Comparison of ENCODE assay signal across 20 cellular contexts in genomic region chr15:100082761-100083402, GRCh38.
A peak's percentile ranks its signal among the peaks of the same experiment; 100 is the strongest.
DNase-seq lines count a peak whose midpoint lies in the region; ATAC-seq, FAIRE-seq and TF ChIP-seq lines count a peak whose summit lies in the region.
"Had no signal": no experiment of that assay in that cellular context is flagged by ENCODE, and none has a peak within 500 bp of the region (broad histone marks: within the 10 kb centered on the region; RNA-seq: fewer than 3 reads in every experiment).

No MANE protein-coding gene starts in this region.

- H3K9ac ChIP-seq in HepG2 (ENCODE audit: insufficient read depth, low read depth, low read length) (no peak overlapping the region), smooth muscle cell (ENCODE audit: low read depth) (peak overlapping the region; percentile 28)
- H3K9ac ChIP-seq: GM23248, KMS-11 had no signal

- intact Hi-C loops in HepG2 (cut with micrococcal nuclease; ENCODE audit: unreplicated experiment) (no loop called here), stomach (cut with DNase I; ENCODE audit: low total_unique reads) (no loop called here)

- no peak for FAIRE-seq in HepG2 (lab: Jason Lieb, UNC)
- FAIRE-seq: GM12878 had no signal

- in situ Hi-C loops in HepG2 (cut with HindIII; ENCODE audit: extremely low pct_ligation_motif_present, low pct_unique_long_range_greater_than_20kb) = no loop called here

- peak; percentile 18 for DNase-seq in activated CD8-positive, alpha-beta memory T cell treated with anti-CD3 and anti-CD28 coated beads, Interleukin-2, amount 50 U/mL, for 48 hours
- DNase-seq in activated CD8-positive, alpha-beta memory T cell treated with anti-CD3 and anti-CD28 coated beads, Interleukin-2, amount 50 U/mL, for 4 hours = no peak
- DNase-seq in ecto neural progenitor cell (ENCODE audit: low spot score) (peak; percentile 33), HepG2 (ENCODE audit: low spot score) (no peak), smooth muscle cell (lab: John Stamatoyannopoulos, UW; ENCODE audit: unreplicated experiment) (no peak), stomach (no peak), hepatocyte (ENCODE audit: low spot score) (no peak), inferior parietal cortex (ENCODE audit: extremely low spot score) (no peak)
- DNase-seq: 8988T, Caco-2, DMS79, GM23248, MM.1S, NCI-H1105, NCI-H187, NCI-H446 treated with DMSO at 0.1 percent for 48 hours, NCI-H748 treated with DMSO at 0.1 percent for 48 hours, PC-9 had no signal

- POLR2A ChIA-PET in HepG2 (lab: Yijun Ruan, JAX) = no interaction called here

- TF ChIP-seq CTCF in HepG2 (CRISPR knock-in tag; IDR thresholded peaks at IDR 0.05) = no peak
- TF ChIP-seq CTCF in smooth muscle cell (IDR thresholded peaks at IDR 0.05; ENCODE audit: borderline replicate concordance, insufficient read depth, poor library complexity, severe bottlenecking) = no peak
- no peak for TF ChIP-seq CTCF in stomach (IDR thresholded peaks at IDR 0.05)
- TF ChIP-seq CTCF in hepatocyte (IDR thresholded peaks at IDR 0.05; ENCODE audit: poor library complexity) = no peak

- no peaks in the 10 kb centered on the region for H4K20me1 ChIP-seq in HepG2 (ENCODE audit: insufficient read depth, low read length)
- H4K20me1 ChIP-seq in smooth muscle cell (ENCODE audit: low read depth) = no peaks in the 10 kb centered on the region
- no peaks in the 10 kb centered on the region for H4K20me1 ChIP-seq in hepatocyte (ENCODE audit: insufficient read depth, poor library complexity, severe bottlenecking)

- no peaks in the 10 kb centered on the region for H3K9me3 ChIP-seq in HepG2 (ENCODE audit: low read length)
- no peaks in the 10 kb centered on the region for H3K9me3 ChIP-seq in smooth muscle cell (replicated peaks; ENCODE audit: low read depth)
- H3K9me3 ChIP-seq in stomach = no peaks in the 10 kb centered on the region
- no peaks in the 10 kb centered on the region for H3K9me3 ChIP-seq in hepatocyte (ENCODE audit: low read depth)
- H3K9me3 ChIP-seq: Caco-2 had no signal

- H3K4me2 ChIP-seq in HepG2 (ENCODE audit: low read depth, low read length) (no peak overlapping the region), smooth muscle cell (peak overlapping the region; percentile 24), hepatocyte (no peak overlapping the region)
- H3K4me2 ChIP-seq: KMS-11, PC-9 had no signal

- H3K4me1 ChIP-seq in HepG2 (ENCODE audit: insufficient read depth, low read length) = no peaks in the 10 kb centered on the region
- H3K4me1 ChIP-seq in smooth muscle cell (ENCODE audit: low read depth) = peaks cover 9% of the 10 kb centered on the region
- H3K4me1 ChIP-seq in stomach = no peaks in the 10 kb centered on the region
- no peaks in the 10 kb centered on the region for H3K4me1 ChIP-seq in hepatocyte (ENCODE audit: insufficient read depth)
- H3K4me1 ChIP-seq: Caco-2 had no signal

- no peaks in the 10 kb centered on the region for H3K9me2 ChIP-seq in hepatocyte (replicated peaks; ENCODE audit: insufficient read depth)

- BruUV-seq in HepG2 (replicated peaks; lab: Mats Ljungman, UMichigan) = no TSS peak

- H3K4me3 ChIP-seq in HepG2 (replicated peaks in 1 of 3; ENCODE audit: insufficient read depth in 1 of 3, low read depth in 2 of 3, low read length in 3 of 3) = no peak overlapping the region
- H3K4me3 ChIP-seq in smooth muscle cell = no peak overlapping the region
- no peak overlapping the region for H3K4me3 ChIP-seq in stomach
- no peak overlapping the region for H3K4me3 ChIP-seq in hepatocyte
- H3K4me3 ChIP-seq: GM12878, GM23248, PC-9 had no signal

- CTCF ChIA-PET in HepG2 (lab: Yijun Ruan, JAX; ENCODE audit: low intra/inter-chr PET ratio, low total read pairs) = no interaction called here

- WGBS in HepG2 (ENCODE audit: low lambda C conversion rate) = 57% methylated on average over 7 of the region's 7 CpGs
- 63% methylated on average over 7 of the region's 7 CpGs for WGBS in smooth muscle cell (ENCODE audit: low lambda C conversion rate)
- WGBS in stomach, 5 donors = 60 to 80% (median 70%) methylated on average over 7 of the region's 7 CpGs
- WGBS in hepatocyte (ENCODE audit: low lambda C conversion rate, missing lambda C conversion rate) = 89% methylated on average over 7 of the region's 7 CpGs

- H3K27ac ChIP-seq in HepG2 (ENCODE audit: extremely low read length, insufficient read depth, low read length) (no peak overlapping the region), smooth muscle cell (ENCODE audit: low read depth) (peak overlapping the region; percentile 42), stomach (no peak overlapping the region), hepatocyte (no peak overlapping the region)
- H3K27ac ChIP-seq: GM23248, KMS-11, PC-9 had no signal

- TF ChIP-seq EP300 in HepG2 (IDR thresholded peaks at IDR 0.05; ENCODE audit: low read depth in 2 of 2, low read length in 2 of 2) (no peak), HepG2 (CRISPR knock-in tag; IDR thresholded peaks at IDR 0.05; ENCODE audit: borderline replicate concordance) (no peak), stomach (IDR thresholded peaks at IDR 0.05) (no peak)

- H3F3A ChIP-seq in smooth muscle cell (ENCODE audit: low read depth) = no peaks in the 10 kb centered on the region

- no peak for TF ChIP-seq POLR2A in HepG2 (IDR thresholded peaks at IDR 0.05; ENCODE audit: insufficient read depth in 1 of 2, low read depth in 2 of 2, low read length in 2 of 2)
- no peak for TF ChIP-seq POLR2A in stomach (IDR thresholded peaks at IDR 0.05)

- H2AFZ ChIP-seq in HepG2 (ENCODE audit: low read length) (no peak overlapping the region), smooth muscle cell (ENCODE audit: low read depth) (no peak overlapping the region), hepatocyte (no peak overlapping the region)
- H2AFZ ChIP-seq: GM23248, PC-9 had no signal

- H3K79me2 ChIP-seq in HepG2 (ENCODE audit: insufficient read depth, low read length) (no peaks in the 10 kb centered on the region), smooth muscle cell (ENCODE audit: low read depth) (no peaks in the 10 kb centered on the region), hepatocyte (no peaks in the 10 kb centered on the region)

- H3K27me3 ChIP-seq in HepG2 (ENCODE audit: control insufficient read depth in 1 of 2, insufficient read depth in 2 of 2, low read length in 2 of 2) (no peaks in the 10 kb centered on the region), smooth muscle cell (ENCODE audit: low read depth) (no peaks in the 10 kb centered on the region), stomach (no peaks in the 10 kb centered on the region), hepatocyte (no peaks in the 10 kb centered on the region)

- no peak for TF ChIP-seq RAD21 in HepG2 (CRISPR knock-in tag; IDR thresholded peaks at IDR 0.05)

- ATAC-seq in HepG2 = no peak
- ATAC-seq: GM12878 had no signal

- H3K36me3 ChIP-seq in HepG2 (replicated peaks in 1 of 2; ENCODE audit: control insufficient read depth in 1 of 2, insufficient read depth in 2 of 2, low read length in 2 of 2) = no peaks in the 10 kb centered on the region
- no peaks in the 10 kb centered on the region for H3K36me3 ChIP-seq in smooth muscle cell (ENCODE audit: low read depth)
- H3K36me3 ChIP-seq in stomach = no peaks in the 10 kb centered on the region
- no peaks in the 10 kb centered on the region for H3K36me3 ChIP-seq in hepatocyte (replicated peaks; ENCODE audit: insufficient read depth, low read depth)

TF ChIP-seq in HepG2, 621 proteins besides CTCF, POLR2A, EP300 and RAD21:
- TF ChIP-seq MNT (IDR thresholded peaks at IDR 0.05) = peak; percentile 13; the same call in 1 of the 2 replicates
- TF ChIP-seq, protein P1, sequence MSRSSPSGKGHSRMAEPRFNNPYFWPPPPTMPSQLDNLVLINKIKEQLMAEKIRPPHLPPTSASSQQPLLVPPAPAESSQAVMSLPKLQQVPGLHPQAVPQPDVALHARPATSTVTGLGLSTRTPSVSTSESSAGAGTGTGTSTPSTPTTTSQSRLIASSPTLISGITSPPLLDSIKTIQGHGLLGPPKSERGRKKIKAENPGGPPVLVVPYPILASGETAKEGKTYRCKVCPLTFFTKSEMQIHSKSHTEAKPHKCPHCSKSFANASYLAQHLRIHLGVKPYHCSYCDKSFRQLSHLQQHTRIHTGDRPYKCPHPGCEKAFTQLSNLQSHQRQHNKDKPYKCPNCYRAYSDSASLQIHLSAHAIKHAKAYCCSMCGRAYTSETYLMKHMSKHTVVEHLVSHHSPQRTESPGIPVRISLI (CRISPR knock-in tag; IDR thresholded peaks at IDR 0.05; ENCODE audit: borderline replicate concordance) = no peak
- TF ChIP-seq ZFP36 (IDR thresholded peaks at IDR 0.05; ENCODE audit: borderline replicate concordance, low read depth, low read length, partially characterized antibody) = no peak

Comparison
In these comparisons a context has a peak if more than half of its experiments do, and no peak if none do; other contexts are left out.
1. DNase-seq: peak in activated CD8-positive, alpha-beta memory T cell treated with anti-CD3 and anti-CD28 coated beads, Interleukin-2, amount 50 U/mL, for 48 hours (single experiment) and ecto neural progenitor cell (single experiment); none in activated CD8-positive, alpha-beta memory T cell treated with anti-CD3 and anti-CD28 coated beads, Interleukin-2, amount 50 U/mL, for 4 hours (single experiment), HepG2 (single experiment), smooth muscle cell (single experiment), stomach (single experiment), hepatocyte (single experiment) and inferior parietal cortex (single experiment).